In genomic region chr22:39430576-39431150, GRCh38 we compare ENCODE assay signal across 18 cellular contexts. TPM values are rescaled to one million over a fixed set of nuclear protein-coding genes. Genes with fewer than 3 reads are reported as not detected.
DNase-seq lines count a peak whose midpoint lies in the region; ATAC-seq and TF ChIP-seq lines count a peak whose summit lies in the region.
"Had no signal": no experiment of that assay in that cellular context is flagged by ENCODE, and none has a peak within 500 bp of the region (broad histone marks: within the 10 kb centered on the region; RNA-seq: fewer than 3 reads in every experiment).

No MANE protein-coding gene starts in this region.

- H3K9ac ChIP-seq in H9 (ENCODE audit: extremely low read depth, insufficient read length, low read length) = no peak overlapping the region

- intact Hi-C loops in ascending aorta (cut with DNase I) (loop anchor here (5.0 kb wide), 1 partner anchor 87 kb away; no protein-coding TSS in a partner anchor), stomach (cut with DNase I; ENCODE audit: low total_unique reads) (no loop called here)

- DNase-seq in H9 (peak; percentile 24), ascending aorta (ENCODE audit: low spot score in 2 of 2) (no peak), lung (ENCODE audit: low spot score) (no peak), stomach (no peak), hepatic stellate cell (ENCODE audit: low spot score) (no peak)
- DNase-seq in stimulated activated naive B cell treated with anti-CD40 and anti-IgM and Interleukin-4, amounts not matched to agents 10 μg/mL and 1 μg/mL and 100 μg/mL, for 72 hours = no peak
- DNase-seq: activated CD4-positive, alpha-beta T cell treated with anti-CD3 and anti-CD28 coated beads for 48 hours; activated T-cell treated with anti-CD3 and anti-CD28 coated beads, Interleukin-2, amount 50 U/mL, for 24 hours; H7; NCI-H1092; SJCRH30; stimulated activated CD4-positive, alpha-beta T cell treated with anti-CD3 and anti-CD28 coated beads, Interleukin-1b, Interleukin-23, amount 100 ng/mL, for 48 hours; T-helper 9 cell had no signal

- H2BK5ac ChIP-seq in H9 (ENCODE audit: insufficient read length, low read length) = no peak overlapping the region

- no peak overlapping the region for H3K56ac ChIP-seq in H9 (ENCODE audit: insufficient read length, low read depth, low read length)

- H2BK120ac ChIP-seq in H9 (ENCODE audit: low read depth, low read length, poor library complexity, severe bottlenecking) = no peak overlapping the region

- TF ChIP-seq POLR2A in stomach (IDR thresholded peaks at IDR 0.05) = no peak

- H3K27me3 ChIP-seq in H9 (ENCODE audit: insufficient read depth, low read length) (no peaks in the 10 kb centered on the region), ascending aorta (no peaks in the 10 kb centered on the region), lung (ENCODE audit: control insufficient read depth, insufficient read depth) (no peaks in the 10 kb centered on the region), stomach (no peaks in the 10 kb centered on the region)
- H3K27me3 ChIP-seq: SJCRH30 had no signal

- H4K91ac ChIP-seq in H9 (ENCODE audit: insufficient read length, low read depth, low read length) = no peak overlapping the region

- H3K4me1 Mint-ChIP-seq in H9 = peaks cover 35 to 54% of the 10 kb centered on the region in 2 experiments
- H3K4me1 Mint-ChIP-seq in stimulated activated naive B cell treated with anti-CD40 and anti-IgM and Interleukin-4, amounts not matched to agents 10 μg/mL and 1 μg/mL and 100 μg/mL, for 72 hours = no peaks in the 10 kb centered on the region

- no peaks in the 10 kb centered on the region for H3K79me1 ChIP-seq in H9 (ENCODE audit: insufficient read depth, low read depth, low read length, poor library complexity, severe bottlenecking)

- H2AFZ ChIP-seq in H9 (ENCODE audit: low read length) = no peak overlapping the region

- no peaks in the 10 kb centered on the region for H3K27me3 Mint-ChIP-seq in H9 (ENCODE audit: low read depth)
- H3K27me3 Mint-ChIP-seq in stimulated activated naive B cell treated with anti-CD40 and anti-IgM and Interleukin-4, amounts not matched to agents 10 μg/mL and 1 μg/mL and 100 μg/mL, for 72 hours = no peaks in the 10 kb centered on the region
- H3K27me3 Mint-ChIP-seq: activated T-cell treated with anti-CD3 and anti-CD28 coated beads, Interleukin-2, amount 50 U/mL, for 24 hours; dendritic cell treated with granulocyte-macrophage colony-stimulating factor and Interleukin-4, amounts not matched to agents 40 ng/mL and 50 ng/mL, for 4 days had no signal

- H3K23ac ChIP-seq in H9 (ENCODE audit: insufficient read length, low read depth, low read length) = no peak overlapping the region

- no peak overlapping the region for H3K4me2 ChIP-seq in H9 (ENCODE audit: insufficient read depth, insufficient read length, low read length)

- H4K5ac ChIP-seq in H9 (ENCODE audit: insufficient read length, low read depth, low read length) = no peak overlapping the region

- no peak overlapping the region for H3K18ac ChIP-seq in H9 (ENCODE audit: insufficient read length, low read depth, low read length)

- no CpG with 5 or more reads among the region's 10 CpGs for WGBS in H9 (ENCODE audit: extremely low coverage, insufficient read length, low lambda C conversion rate)
- 78 to 79% methylated on average over 10 of the region's 10 CpGs for WGBS in lung, 2 donors
- WGBS in stomach, 5 donors = 76 to 86% (median 80%) methylated on average over 9 to 10 of the region's 10 CpGs

- peaks cover 7 to 37% (median 36%) of the 10 kb centered on the region in 3 experiments; a peak in 6 of 7 replicates for H3K36me3 Mint-ChIP-seq in H9 (ENCODE audit: insufficient read depth in 1 of 3, low read depth in 3 of 3)
- H3K36me3 Mint-ChIP-seq in stimulated activated naive B cell treated with anti-CD40 and anti-IgM and Interleukin-4, amounts not matched to agents 10 μg/mL and 1 μg/mL and 100 μg/mL, for 72 hours = peaks cover 39 to 50% of the 10 kb centered on the region in 2 donors

- no peak overlapping the region for H3K4ac ChIP-seq in H9 (ENCODE audit: low read depth, low read length)

- H3K4me1 ChIP-seq in H9 (ENCODE audit: insufficient read depth, low read length) (peaks cover 11% of the 10 kb centered on the region; the same call in 1 of the 2 replicates), ascending aorta (peaks cover 7 to 23% of the 10 kb centered on the region in 2 donors), lung (ENCODE audit: control insufficient read depth in 2 of 2, insufficient read depth in 2 of 2, low read length in 2 of 2) (peaks cover 8 to 10% of the 10 kb centered on the region in 2 donors), stomach (peaks cover 0 to 24% (median 10%) of the 10 kb centered on the region in 4 donors)

- no peak overlapping the region for H3T11ph ChIP-seq in H9 (ENCODE audit: low read length)

- no peak overlapping the region for H3K14ac ChIP-seq in H9 (ENCODE audit: insufficient read depth, low read length)

- H4K8ac ChIP-seq in H9 (replicated peaks; ENCODE audit: insufficient read length, low read depth, low read length) = no peak overlapping the region

- no peaks in the 10 kb centered on the region for H3K79me2 ChIP-seq in H9 (ENCODE audit: insufficient read depth, low read length)

- H3K36me3 ChIP-seq in ascending aorta = peaks cover 40% of the 10 kb centered on the region in 2 donors
- H3K36me3 ChIP-seq in lung (ENCODE audit: control insufficient read depth in 2 of 2, insufficient read depth in 2 of 2, low read length in 2 of 2) = peaks cover 8 to 54% of the 10 kb centered on the region in 2 donors
- H3K36me3 ChIP-seq in stomach = peaks cover 60 to 97% (median 92%) of the 10 kb centered on the region in 4 donors
- H3K36me3 ChIP-seq: SJCRH30 had no signal

- H3K27ac Mint-ChIP-seq in H9 = peak overlapping the region; percentile 14 to 77 (median 70); a peak in 4 of 7 replicates
- H3K27ac Mint-ChIP-seq in stimulated activated naive B cell treated with anti-CD40 and anti-IgM and Interleukin-4, amounts not matched to agents 10 μg/mL and 1 μg/mL and 100 μg/mL, for 72 hours = no peak overlapping the region
- H3K27ac Mint-ChIP-seq: activated T-cell treated with anti-CD3 and anti-CD28 coated beads, Interleukin-2, amount 50 U/mL, for 24 hours; dendritic cell treated with granulocyte-macrophage colony-stimulating factor and Interleukin-4, amounts not matched to agents 40 ng/mL and 50 ng/mL, for 4 days had no signal

- H3K4me3 Mint-ChIP-seq in H9 = no peak overlapping the region
- H3K4me3 Mint-ChIP-seq in stimulated activated naive B cell treated with anti-CD40 and anti-IgM and Interleukin-4, amounts not matched to agents 10 μg/mL and 1 μg/mL and 100 μg/mL, for 72 hours = no peak overlapping the region
- H3K4me3 Mint-ChIP-seq: activated T-cell treated with anti-CD3 and anti-CD28 coated beads, Interleukin-2, amount 50 U/mL, for 24 hours; dendritic cell treated with granulocyte-macrophage colony-stimulating factor and Interleukin-4, amounts not matched to agents 40 ng/mL and 50 ng/mL, for 4 days had no signal

- H3K4me3 ChIP-seq in ascending aorta = no peak overlapping the region
- H3K4me3 ChIP-seq in lung = no peak overlapping the region
- H3K4me3 ChIP-seq in stomach = no peak overlapping the region
- H3K4me3 ChIP-seq: SJCRH30 had no signal

- H3K27ac ChIP-seq in H9 (ENCODE audit: insufficient read length, low read depth, low read length) (no peak overlapping the region), ascending aorta (peak overlapping the region; percentile 95 to 96), lung (ENCODE audit: low read depth in 1 of 2, low read length in 1 of 2) (peak overlapping the region; percentile 87 to 90), stomach (peak overlapping the region; percentile 11 to 82 (median 76))
- H3K27ac ChIP-seq: SJCRH30 had no signal

- no peak overlapping the region for H2AK5ac ChIP-seq in H9 (ENCODE audit: insufficient read length, low read length)

- no peaks in the 10 kb centered on the region for H3K9me3 ChIP-seq in H9 (ENCODE audit: control insufficient read depth, low read depth, low read length)
- no peaks in the 10 kb centered on the region for H3K9me3 ChIP-seq in ascending aorta
- H3K9me3 ChIP-seq in lung (ENCODE audit: control insufficient read depth in 2 of 2, insufficient read depth in 1 of 2, low read length in 1 of 2) = no peaks in the 10 kb centered on the region
- H3K9me3 ChIP-seq in stomach = no peaks in the 10 kb centered on the region
- H3K9me3 ChIP-seq: SJCRH30 had no signal

- no peak for ATAC-seq in lung (ENCODE audit: insufficient read depth, low FRiP score)
- ATAC-seq in GM19324 (IDR thresholded peaks at IDR 0.05; ENCODE audit: low FRiP score, unreplicated experiment) = no peak
- no peak for ATAC-seq in stimulated activated naive B cell treated with anti-CD40 and anti-IgM and Interleukin-4, amounts not matched to agents 10 μg/mL and 1 μg/mL and 100 μg/mL, for 72 hours (replicated peaks)
- ATAC-seq in GM18520 (IDR thresholded peaks at IDR 0.05; ENCODE audit: unreplicated experiment) = no peak

- no peak overlapping the region for H2BK15ac ChIP-seq in H9 (ENCODE audit: low read depth, low read length)

- TF ChIP-seq EP300 in stomach (IDR thresholded peaks at IDR 0.05) = no peak

- no peaks in the 10 kb centered on the region for H3K23me2 ChIP-seq in H9 (ENCODE audit: insufficient read length, low read depth, low read length, poor library complexity, severe bottlenecking)

- no peaks in the 10 kb centered on the region for H4K20me1 ChIP-seq in H9 (ENCODE audit: control insufficient read depth, insufficient read depth, insufficient read length)

- no peak overlapping the region for H2BK12ac ChIP-seq in H9 (ENCODE audit: insufficient read length, low read depth, low read length)

- TF ChIP-seq CTCF in H9 (conservative IDR thresholded peaks at IDR 0.05) (no peak), ascending aorta (IDR thresholded peaks at IDR 0.05) (no peak), lung (IDR thresholded peaks at IDR 0.05; ENCODE audit: control extremely low read depth, extremely low read depth) (no peak), stomach (IDR thresholded peaks at IDR 0.05) (no peak)

- no peaks in the 10 kb centered on the region for H3K9me3 Mint-ChIP-seq in H9
- no peaks in the 10 kb centered on the region for H3K9me3 Mint-ChIP-seq in stimulated activated naive B cell treated with anti-CD40 and anti-IgM and Interleukin-4, amounts not matched to agents 10 μg/mL and 1 μg/mL and 100 μg/mL, for 72 hours
- H3K9me3 Mint-ChIP-seq: activated T-cell treated with anti-CD3 and anti-CD28 coated beads, Interleukin-2, amount 50 U/mL, for 24 hours; dendritic cell treated with granulocyte-macrophage colony-stimulating factor and Interleukin-4, amounts not matched to agents 40 ng/mL and 50 ng/mL, for 4 days had no signal

- H2BK20ac ChIP-seq in H9 (ENCODE audit: low read depth, low read length, poor library complexity, severe bottlenecking) = no peak overlapping the region

RNA-seq across cellular contexts. Expression of gene MGAT3, which starts 26.1 kb away (rescaled TPM):
- total RNA-seq in H9 (2021) (4.7 and 5.0 TPM in 2 replicates), ascending aorta (9.8 TPM), lung (10 to 100 TPM in 1 of 2 donors, 1 to 10 TPM in 1; 5.8 to 19.4 TPM), stomach (10 to 100 TPM in 1 of 5 donors, 1 to 10 TPM in 3, under 1 TPM in 1; 0.89 to 12.0 (median 1.8) TPM)
- polyA plus RNA-seq in lung (1 to 10 TPM; 5.6 to 6.0 TPM), stomach (1 to 10 TPM; 1.1 to 2.9 (median 1.4) TPM)
- total RNA-seq: fibroblast of lung, pulmonary artery endothelial cell, SJCRH30 had no signal

RNA-seq across cellular contexts. Expression of gene TAB1, which starts 31.1 kb away (rescaled TPM):
- total RNA-seq in H9 (2021) (16.6 and 20.3 TPM in 2 replicates), ascending aorta (42.9 TPM), lung (10 to 100 TPM; 20.2 to 29.7 TPM), stomach (10 to 100 TPM; 11.9 to 76.8 (median 19.1) TPM)
- polyA plus RNA-seq in lung (10 to 100 TPM; 13.9 to 16.4 TPM), stomach (10 to 100 TPM; 12.8 to 13.9 (median 13.4) TPM)
